ENCODE assay signal across 1 cellular context in the genomic region with DNA sequence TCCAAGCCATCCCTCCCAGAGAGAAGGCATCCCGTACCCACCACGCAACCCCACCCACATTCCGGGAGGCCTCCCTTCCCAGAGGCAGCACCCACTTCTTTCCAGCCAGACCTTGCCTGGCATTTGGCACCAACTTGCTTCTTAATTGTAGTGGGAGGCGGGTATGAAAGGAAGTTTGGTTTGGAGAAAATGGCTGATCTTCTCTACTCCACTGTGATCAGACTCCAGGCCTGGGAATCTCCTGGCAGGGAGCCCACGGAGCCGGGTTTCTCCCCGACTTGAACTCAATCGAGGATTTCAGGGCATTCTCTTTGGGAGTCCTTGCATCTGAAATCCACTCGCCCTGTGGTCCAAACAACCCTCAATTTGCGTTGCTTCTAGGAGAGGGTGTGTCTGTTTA.
TF ChIP-seq lines count a peak whose summit lies in the region.

No MANE protein-coding gene starts in this region.

TF ChIP-seq in SK-N-SH treated with all-trans-retinoic acid at 6 μM for 48 hours, 23 proteins besides CTCF, POLR2A, EP300 and RAD21 (continued from another document):
- no peak for TF ChIP-seq TSHZ2 (CRISPR knock-in tag; IDR thresholded peaks at IDR 0.05)
- TF ChIP-seq, protein P1, sequence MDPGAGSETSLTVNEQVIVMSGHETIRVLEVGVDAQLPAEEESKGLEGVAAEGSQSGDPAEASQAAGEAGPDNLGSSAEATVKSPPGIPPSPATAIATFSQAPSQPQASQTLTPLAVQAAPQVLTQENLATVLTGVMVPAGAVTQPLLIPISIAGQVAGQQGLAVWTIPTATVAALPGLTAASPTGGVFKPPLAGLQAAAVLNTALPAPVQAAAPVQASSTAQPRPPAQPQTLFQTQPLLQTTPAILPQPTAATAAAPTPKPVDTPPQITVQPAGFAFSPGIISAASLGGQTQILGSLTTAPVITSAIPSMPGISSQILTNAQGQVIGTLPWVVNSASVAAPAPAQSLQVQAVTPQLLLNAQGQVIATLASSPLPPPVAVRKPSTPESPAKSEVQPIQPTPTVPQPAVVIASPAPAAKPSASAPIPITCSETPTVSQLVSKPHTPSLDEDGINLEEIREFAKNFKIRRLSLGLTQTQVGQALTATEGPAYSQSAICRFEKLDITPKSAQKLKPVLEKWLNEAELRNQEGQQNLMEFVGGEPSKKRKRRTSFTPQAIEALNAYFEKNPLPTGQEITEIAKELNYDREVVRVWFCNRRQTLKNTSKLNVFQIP (CRISPR knock-in tag; IDR thresholded peaks at IDR 0.05; ENCODE audit: borderline replicate concordance, low read depth): no peak
